33 cellular contexts compared by ENCODE assay signal in genomic region chr20:62483613-62484468, GRCh38. TPM values are rescaled to one million over a fixed set of nuclear protein-coding genes. Genes with fewer than 3 reads are reported as not detected.
"Had no signal": no experiment of that assay in that cellular context is flagged by ENCODE, and none has a peak within 500 bp of the region (broad histone marks: within the 10 kb centered on the region; RNA-seq: fewer than 3 reads in every experiment).

No MANE protein-coding gene starts in this region.

- H3K9ac ChIP-seq: parathyroid adenoma had no signal

- H3K27ac ChIP-seq: esophagus muscularis mucosa, left lung, parathyroid adenoma, transverse colon, VCaP had no signal

- H3K4me1 ChIP-seq: transverse colon had no signal

- FAIRE-seq: frontal cortex had no signal

- H3K4me3 Mint-ChIP-seq: activated CD4-positive, alpha-beta memory T cell treated with anti-CD3 and anti-CD28 coated beads, Interleukin-2, amount 10 ng/mL, durations not matched to agents 7 days and 5 days; activated CD4-positive, alpha-beta T cell treated with anti-CD3 and anti-CD28 coated beads, Interleukin-2, amount 10 ng/mL, durations not matched to agents 24 days and 14 days; activated naive CD8-positive, alpha-beta T cell treated with anti-CD3 and anti-CD28 coated beads, Interleukin-2, amount 50 U/mL, for 24 hours; activated T-helper 1 cell treated with anti-CD3 and anti-CD28 coated beads, Interleukin-12 subunit alpha, Interleukin-12 subunit beta, Interleukin-2, Interleukin-4 antibody, amounts not matched to agents 30 ng/mL and 10 ng/mL and 1 ng/mL, durations not matched to agents 14 hours and 24 hours and 36 hours; natural killer cell treated with Interleukin-12 subunit alpha and Interleukin-12 subunit beta and Interleukin-15 and Interleukin-18, amount 100 ng/mL, for 72 hours; stimulated activated effector memory CD8-positive, alpha-beta T cell treated with anti-CD3 and anti-CD28 coated beads, Interleukin-12 subunit alpha, Interleukin-12 subunit beta, amount 100 ng/mL, for 72 hours; T-helper 2 cell treated with Interferon-gamma antibody and Interleukin-4, amounts not matched to agents 5 μg/mL and 100 μg/mL, for 36 hours had no signal

- H3K4me1 Mint-ChIP-seq: activated CD4-positive, alpha-beta memory T cell treated with anti-CD3 and anti-CD28 coated beads, Interleukin-2, amount 10 ng/mL, durations not matched to agents 7 days and 5 days had no signal

- H2AFZ ChIP-seq: parathyroid adenoma had no signal

- H3K4me3 ChIP-seq: esophagus muscularis mucosa, left lung, lung, transverse colon had no signal

- H3K9me3 ChIP-seq: esophagus muscularis mucosa, left lung, transverse colon had no signal

- DNase-seq: activated CD4-positive, alpha-beta memory T cell treated with anti-CD3 and anti-CD28 coated beads, Interleukin-2, amount 10 ng/mL, durations not matched to agents 7 days and 5 days; activated CD4-positive, alpha-beta T cell treated with anti-CD3 and anti-CD28 coated beads, Interleukin-2, amount 10 ng/mL, durations not matched to agents 24 days and 14 days; activated gamma-delta T cell; activated naive CD4-positive, alpha-beta T cell treated with anti-CD3 and anti-CD28 coated beads, Interleukin-2, amount 50 U/mL, for 16 hours; activated naive CD8-positive, alpha-beta T cell treated with anti-CD3 and anti-CD28 coated beads, Interleukin-2, amount 50 U/mL, for 24 hours; activated T-cell treated with anti-CD3 and anti-CD28 coated beads for 4 hours; caudate nucleus; dermis blood vessel endothelial cell; effector CD8-positive, alpha-beta T cell; glutamatergic neuron; hippocampal formation; kidney glomerular epithelial cell; left lung; midbrain; nucleus accumbens; right cardiac atrium; stimulated activated CD4-positive, alpha-beta T cell treated with anti-CD3 and anti-CD28 coated beads, Interleukin-2, amount 100 ng/mL, for 24 hours; stimulated activated naive CD8-positive, alpha-beta T cell treated with anti-CD3 and anti-CD28 coated beads, Interleukin-15, amount 100 ng/mL, for 72 hours; transverse colon had no signal

- ATAC-seq: activated CD4-positive, CD25-positive, alpha-beta regulatory T cell treated with anti-CD3 and anti-CD28 coated beads, Interleukin-2, amount 50 U/mL, for 24 hours; activated naive CD8-positive, alpha-beta T cell treated with anti-CD3 and anti-CD28 coated beads, Interleukin-2, amount 50 U/mL, for 24 hours; left lung; natural killer cell treated with Interleukin-12 subunit alpha and Interleukin-12 subunit beta and Interleukin-15 and Interleukin-18, amount 100 ng/mL, for 72 hours; right cardiac atrium; stimulated activated effector memory CD8-positive, alpha-beta T cell treated with anti-CD3 and anti-CD28 coated beads, Interleukin-12 subunit alpha, Interleukin-12 subunit beta, amount 100 ng/mL, for 72 hours; stimulated activated naive CD8-positive, alpha-beta T cell treated with anti-CD3 and anti-CD28 coated beads, Interleukin-15, amount 100 ng/mL, for 72 hours had no signal

- H3K79me2 ChIP-seq: parathyroid adenoma had no signal

- H3K36me3 ChIP-seq: esophagus muscularis mucosa, left lung, transverse colon had no signal

- H3K36me3 Mint-ChIP-seq: brain; natural killer cell treated with Interleukin-12 subunit alpha and Interleukin-12 subunit beta and Interleukin-15 and Interleukin-18, amount 100 ng/mL, for 72 hours; stimulated activated effector memory CD8-positive, alpha-beta T cell treated with anti-CD3 and anti-CD28 coated beads, Interleukin-12 subunit alpha, Interleukin-12 subunit beta, amount 100 ng/mL, for 72 hours had no signal

- H3K27ac Mint-ChIP-seq: activated CD4-positive, alpha-beta memory T cell treated with anti-CD3 and anti-CD28 coated beads, Interleukin-2, amount 10 ng/mL, durations not matched to agents 7 days and 5 days; activated CD4-positive, alpha-beta T cell treated with anti-CD3 and anti-CD28 coated beads, Interleukin-2, amount 10 ng/mL, durations not matched to agents 24 days and 14 days; activated naive CD8-positive, alpha-beta T cell treated with anti-CD3 and anti-CD28 coated beads, Interleukin-2, amount 50 U/mL, for 24 hours; activated T-helper 1 cell treated with anti-CD3 and anti-CD28 coated beads, Interleukin-12 subunit alpha, Interleukin-12 subunit beta, Interleukin-2, Interleukin-4 antibody, amounts not matched to agents 30 ng/mL and 10 ng/mL and 1 ng/mL, durations not matched to agents 14 hours and 24 hours and 36 hours; natural killer cell treated with Interleukin-12 subunit alpha and Interleukin-12 subunit beta and Interleukin-15 and Interleukin-18, amount 100 ng/mL, for 72 hours; stimulated activated effector memory CD8-positive, alpha-beta T cell treated with anti-CD3 and anti-CD28 coated beads, Interleukin-12 subunit alpha, Interleukin-12 subunit beta, amount 100 ng/mL, for 72 hours; stimulated activated naive CD8-positive, alpha-beta T cell treated with anti-CD3 and anti-CD28 coated beads, Interleukin-15, amount 100 ng/mL, for 72 hours; T-helper 2 cell treated with Interferon-gamma antibody and Interleukin-4, amounts not matched to agents 5 μg/mL and 100 μg/mL, for 36 hours had no signal

- H3K9me3 Mint-ChIP-seq: activated CD4-positive, alpha-beta memory T cell treated with anti-CD3 and anti-CD28 coated beads, Interleukin-2, amount 10 ng/mL, durations not matched to agents 7 days and 5 days; activated CD4-positive, alpha-beta T cell treated with anti-CD3 and anti-CD28 coated beads, Interleukin-2, amount 10 ng/mL, durations not matched to agents 24 days and 14 days; activated naive CD8-positive, alpha-beta T cell treated with anti-CD3 and anti-CD28 coated beads, Interleukin-2, amount 50 U/mL, for 24 hours; activated T-helper 1 cell treated with anti-CD3 and anti-CD28 coated beads, Interleukin-12 subunit alpha, Interleukin-12 subunit beta, Interleukin-2, Interleukin-4 antibody, amounts not matched to agents 30 ng/mL and 10 ng/mL and 1 ng/mL, durations not matched to agents 14 hours and 24 hours and 36 hours; natural killer cell treated with Interleukin-12 subunit alpha and Interleukin-12 subunit beta and Interleukin-15 and Interleukin-18, amount 100 ng/mL, for 72 hours; stimulated activated effector memory CD8-positive, alpha-beta T cell treated with anti-CD3 and anti-CD28 coated beads, Interleukin-12 subunit alpha, Interleukin-12 subunit beta, amount 100 ng/mL, for 72 hours; stimulated activated naive CD8-positive, alpha-beta T cell treated with anti-CD3 and anti-CD28 coated beads, Interleukin-15, amount 100 ng/mL, for 72 hours; T-helper 2 cell treated with Interferon-gamma antibody and Interleukin-4, amounts not matched to agents 5 μg/mL and 100 μg/mL, for 36 hours had no signal

RNA-seq across cellular contexts. Expression of gene GATA5, which starts 8.0 kb away (rescaled TPM):
- total RNA-seq: activated CD4-positive, alpha-beta memory T cell treated with anti-CD3 and anti-CD28 coated beads, Interleukin-2, amount 10 ng/mL, durations not matched to agents 7 days and 5 days; activated CD4-positive, alpha-beta T cell treated with anti-CD3 and anti-CD28 coated beads, Interleukin-2, amount 10 ng/mL, durations not matched to agents 24 days and 14 days; activated T-helper 1 cell treated with anti-CD3 and anti-CD28 coated beads, Interleukin-12 subunit alpha, Interleukin-12 subunit beta, Interleukin-2, Interleukin-4 antibody, amounts not matched to agents 30 ng/mL and 10 ng/mL and 1 ng/mL, durations not matched to agents 14 hours and 24 hours and 36 hours; dermis blood vessel endothelial cell; frontal cortex; natural killer cell treated with Interleukin-12 subunit alpha and Interleukin-12 subunit beta and Interleukin-15 and Interleukin-18, amount 100 ng/mL, for 72 hours; temporal lobe; transverse colon had no signal

RNA-seq across cellular contexts. Expression of gene RBBP8NL, which starts 56.5 kb away (rescaled TPM):
- total RNA-seq: activated CD4-positive, alpha-beta memory T cell treated with anti-CD3 and anti-CD28 coated beads, Interleukin-2, amount 10 ng/mL, durations not matched to agents 7 days and 5 days; activated CD4-positive, alpha-beta T cell treated with anti-CD3 and anti-CD28 coated beads, Interleukin-2, amount 10 ng/mL, durations not matched to agents 24 days and 14 days; activated T-helper 1 cell treated with anti-CD3 and anti-CD28 coated beads, Interleukin-12 subunit alpha, Interleukin-12 subunit beta, Interleukin-2, Interleukin-4 antibody, amounts not matched to agents 30 ng/mL and 10 ng/mL and 1 ng/mL, durations not matched to agents 14 hours and 24 hours and 36 hours; dermis blood vessel endothelial cell; esophagus muscularis mucosa; frontal cortex; natural killer cell treated with Interleukin-12 subunit alpha and Interleukin-12 subunit beta and Interleukin-15 and Interleukin-18, amount 100 ng/mL, for 72 hours; pulmonary artery endothelial cell; right cardiac atrium; skeletal muscle tissue; temporal lobe had no signal
- polyA plus RNA-seq: right cardiac atrium had no signal
